In genomic region chr13:40536443-40537113, GRCh38 we compare ENCODE assay signal across 13 cellular contexts.
A peak's percentile ranks its signal among the peaks of the same experiment; 100 is the strongest.
DNase-seq lines count a peak whose midpoint lies in the region; ATAC-seq, FAIRE-seq and TF ChIP-seq lines count a peak whose summit lies in the region.
"Had no signal": no experiment of that assay in that cellular context is flagged by ENCODE, and none has a peak within 500 bp of the region (broad histone marks: within the 10 kb centered on the region; RNA-seq: fewer than 3 reads in every experiment).

No MANE protein-coding gene starts in this region.

- no peak for FAIRE-seq in keratinocyte (lab: Jason Lieb, UNC)
- FAIRE-seq: GM18507 had no signal

- WGBS in suprapubic skin = 67% methylated on average over 8 of the region's 9 CpGs

- no TSS peak for BruUV-seq in PC-3 (replicated peaks; lab: Mats Ljungman, UMichigan)

- no peaks in the 10 kb centered on the region for H3K36me3 ChIP-seq in PC-3 (ENCODE audit: low read depth, low read length)
- no peaks in the 10 kb centered on the region for H3K36me3 ChIP-seq in keratinocyte (ENCODE audit: control insufficient read depth in 2 of 2, extremely low read depth in 1 of 2, insufficient read depth in 2 of 2, low read length in 2 of 2)
- no peaks in the 10 kb centered on the region for H3K36me3 ChIP-seq in suprapubic skin
- H3K36me3 ChIP-seq: brain microvascular endothelial cell, esophagus muscularis mucosa had no signal

- no peak overlapping the region for H3K4me3 ChIP-seq in PC-3 (ENCODE audit: low read length)
- no peak overlapping the region for H3K4me3 ChIP-seq in keratinocyte (ENCODE audit: control insufficient read depth in 2 of 3, extremely low read depth in 1 of 3, insufficient read depth in 2 of 3, low read depth in 1 of 3, low read length in 3 of 3)
- no peak overlapping the region for H3K4me3 ChIP-seq in suprapubic skin
- H3K4me3 ChIP-seq: esophagus muscularis mucosa had no signal

- no peaks in the 10 kb centered on the region for H3K27me3 ChIP-seq in PC-3 (ENCODE audit: low read length)
- no peaks in the 10 kb centered on the region for H3K27me3 ChIP-seq in keratinocyte (ENCODE audit: control insufficient read depth, extremely low read depth, insufficient read depth, low read length)
- no peaks in the 10 kb centered on the region for H3K27me3 ChIP-seq in suprapubic skin
- H3K27me3 ChIP-seq: brain microvascular endothelial cell, esophagus muscularis mucosa had no signal

- peaks cover 17% of the 10 kb centered on the region for H3K4me1 ChIP-seq in PC-3 (ENCODE audit: insufficient read depth, low read length)
- H3K4me1 ChIP-seq in keratinocyte (ENCODE audit: control insufficient read depth, extremely low read depth, insufficient read depth, low read length) = peaks cover 25% of the 10 kb centered on the region
- H3K4me1 ChIP-seq in suprapubic skin = peaks cover 22% of the 10 kb centered on the region

- ATAC-seq in PC-3 (no peak), GM18498 (IDR thresholded peaks at IDR 0.05; ENCODE audit: unreplicated experiment) (no peak)
- ATAC-seq: SK-N-SH treated with all-trans-retinoic acid at 6 μM for 48 hours had no signal

- H3K9ac ChIP-seq in PC-3 (ENCODE audit: low read length) (no peak overlapping the region), keratinocyte (ENCODE audit: control insufficient read depth, extremely low read depth, insufficient read depth, low read length) (no peak overlapping the region)

- no peak for TF ChIP-seq POLR2A in suprapubic skin (IDR thresholded peaks at IDR 0.05)

- POLR2A ChIA-PET in PC-3 (lab: Charles Lee; ENCODE audit: unreplicated experiment) = interaction anchor here (0.6 kb wide), 1 partner anchor 86 kb away, joined by 3 read pairs; no protein-coding TSS in a partner anchor

- H3K27ac ChIP-seq in PC-3 (ENCODE audit: low read length) = no peak overlapping the region
- H3K27ac ChIP-seq in keratinocyte (ENCODE audit: control insufficient read depth, insufficient read depth, low read length) = no peak overlapping the region
- peak overlapping the region; percentile 59 for H3K27ac ChIP-seq in suprapubic skin
- H3K27ac ChIP-seq: brain microvascular endothelial cell, esophagus muscularis mucosa had no signal

- intact Hi-C loops in PC-3 (cut with micrococcal nuclease) = no loop called here

- TF ChIP-seq EP300 in suprapubic skin (IDR thresholded peaks at IDR 0.05) = no peak

- H3K79me2 ChIP-seq in PC-3 (ENCODE audit: low read length) = no peaks in the 10 kb centered on the region
- H3K79me2 ChIP-seq in keratinocyte (ENCODE audit: control insufficient read depth, insufficient read depth, low read length) = no peaks in the 10 kb centered on the region

- DNase-seq in NCI-H345 (lab: John Stamatoyannopoulos, UW) (peak; percentile 62), NCI-H345 treated with DMSO at 0.1 percent for 48 hours (lab: John Stamatoyannopoulos, UW; ENCODE audit: unreplicated experiment) (no peak), PC-3 (peak; percentile 12), keratinocyte (ENCODE audit: low read depth, low spot score) (peak; percentile 11), suprapubic skin (ENCODE audit: low spot score in 2 of 2) (no peak), HCEC 1CT (no peak), NCI-H187 treated with DMSO at 0.1 percent for 48 hours (lab: John Stamatoyannopoulos, UW) (no peak)
- DNase-seq: brain microvascular endothelial cell, NCI-H774 had no signal

- CTCF ChIA-PET in PC-3 (lab: Charles Lee) = no interaction called here

- H3K9me1 ChIP-seq in keratinocyte (ENCODE audit: control insufficient read depth, extremely low read depth, insufficient read depth, low read length) = no peaks in the 10 kb centered on the region

- dilution Hi-C loops in keratinocyte (cut with MboI; ENCODE audit: extremely low pct_ligation_motif_present, low sequenced_read_pairs) = no loop called here

- TF ChIP-seq CTCF in PC-3 (conservative IDR thresholded peaks at IDR 0.05; ENCODE audit: low read depth, low read length) (no peak), keratinocyte (optimal IDR thresholded peaks at IDR 0.05 in 1 of 3, IDR thresholded peaks at IDR 0.05 in 1 of 3, conservative IDR thresholded peaks at IDR 0.05 in 1 of 3; ENCODE audit: extremely low read depth in 1 of 3, insufficient read depth in 2 of 3, low read length in 3 of 3) (no peak), suprapubic skin (IDR thresholded peaks at IDR 0.05) (no peak)

- H3K4me2 ChIP-seq in PC-3 (ENCODE audit: low read length) (no peak overlapping the region), keratinocyte (ENCODE audit: control insufficient read depth, extremely low read depth, insufficient read depth, low read depth, low read length) (peak overlapping the region; percentile 25)

- H4K20me1 ChIP-seq in PC-3 (ENCODE audit: low read length) (no peaks in the 10 kb centered on the region), keratinocyte (ENCODE audit: control insufficient read depth, extremely low read depth, insufficient read depth, low read length) (no peaks in the 10 kb centered on the region)

- no peaks in the 10 kb centered on the region for H3K9me2 ChIP-seq in PC-3 (replicated peaks; ENCODE audit: low read length)

- H2AFZ ChIP-seq in PC-3 (ENCODE audit: low read length) (no peak overlapping the region), keratinocyte (ENCODE audit: control insufficient read depth, low read length) (peak overlapping the region; percentile 82)

- no peaks in the 10 kb centered on the region for H3K9me3 ChIP-seq in PC-3 (ENCODE audit: low read length)
- H3K9me3 ChIP-seq in keratinocyte (ENCODE audit: control insufficient read depth, low read depth, low read length) = no peaks in the 10 kb centered on the region
- no peaks in the 10 kb centered on the region for H3K9me3 ChIP-seq in suprapubic skin
- H3K9me3 ChIP-seq: esophagus muscularis mucosa had no signal

- no peaks in the 10 kb centered on the region for H3F3A ChIP-seq in PC-3 (ENCODE audit: low read length, unreplicated experiment)

Comparison
In these comparisons a context has a peak if more than half of its experiments do, and no peak if none do; other contexts are left out.
1. DNase-seq: peak in NCI-H345 (single experiment), PC-3 (single experiment) and keratinocyte (single experiment); none in NCI-H345 treated with DMSO at 0.1 percent for 48 hours (single experiment), suprapubic skin (0 of 2), HCEC 1CT (single experiment) and NCI-H187 treated with DMSO at 0.1 percent for 48 hours (single experiment).